ENCODE assay signal across 1 cellular context in genomic region chr7:22660732-22661131, GRCh38.
TF ChIP-seq lines count a peak whose summit lies in the region.

No MANE protein-coding gene starts in this region.

TF ChIP-seq in HCT116, 20 proteins besides CTCF, POLR2A, EP300 and RAD21 (continued from another document):
- TF ChIP-seq, protein P1, sequence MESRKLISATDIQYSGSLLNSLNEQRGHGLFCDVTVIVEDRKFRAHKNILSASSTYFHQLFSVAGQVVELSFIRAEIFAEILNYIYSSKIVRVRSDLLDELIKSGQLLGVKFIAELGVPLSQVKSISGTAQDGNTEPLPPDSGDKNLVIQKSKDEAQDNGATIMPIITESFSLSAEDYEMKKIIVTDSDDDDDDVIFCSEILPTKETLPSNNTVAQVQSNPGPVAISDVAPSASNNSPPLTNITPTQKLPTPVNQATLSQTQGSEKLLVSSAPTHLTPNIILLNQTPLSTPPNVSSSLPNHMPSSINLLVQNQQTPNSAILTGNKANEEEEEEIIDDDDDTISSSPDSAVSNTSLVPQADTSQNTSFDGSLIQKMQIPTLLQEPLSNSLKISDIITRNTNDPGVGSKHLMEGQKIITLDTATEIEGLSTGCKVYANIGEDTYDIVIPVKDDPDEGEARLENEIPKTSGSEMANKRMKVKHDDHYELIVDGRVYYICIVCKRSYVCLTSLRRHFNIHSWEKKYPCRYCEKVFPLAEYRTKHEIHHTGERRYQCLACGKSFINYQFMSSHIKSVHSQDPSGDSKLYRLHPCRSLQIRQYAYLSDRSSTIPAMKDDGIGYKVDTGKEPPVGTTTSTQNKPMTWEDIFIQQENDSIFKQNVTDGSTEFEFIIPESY (IDR thresholded peaks at IDR 0.05; ENCODE audit: extremely low read depth, insufficient replicate concordance, low read length) = no peak
